In genomic region chr1:56970280-56970679, GRCh38 we compare ENCODE assay signal across 35 cellular contexts. TPM values are rescaled to one million over a fixed set of nuclear protein-coding genes. Genes with fewer than 3 reads are reported as not detected.
"Had no signal": no experiment of that assay in that cellular context is flagged by ENCODE, and none has a peak within 500 bp of the region (broad histone marks: within the 10 kb centered on the region; RNA-seq: fewer than 3 reads in every experiment).

No MANE protein-coding gene starts in this region.

- H3K36me3 ChIP-seq: esophagus squamous epithelium, gastrocnemius medialis, heart right ventricle, left ventricle myocardium inferior, lower lobe of right lung had no signal

- ATAC-seq: esophagus mucosa, gastrocnemius medialis, left colon, left lobe of liver, lower lobe of right lung, mucosa of descending colon had no signal

- H3K4me1 ChIP-seq: esophagus squamous epithelium, gastrocnemius medialis, heart right ventricle, left ventricle myocardium inferior, lower lobe of right lung had no signal

- H3K4me3 ChIP-seq: coronary artery, dorsolateral prefrontal cortex, esophagus squamous epithelium, gastrocnemius medialis, heart right ventricle, left ventricle myocardium inferior, lower lobe of right lung, mucosa of descending colon had no signal

- FAIRE-seq: colon, endometrium, islet of Langerhans, keratinocyte had no signal

- H3K9me3 ChIP-seq: esophagus squamous epithelium, gastrocnemius medialis, left ventricle myocardium inferior, lower lobe of right lung, mucosa of descending colon had no signal

- DNase-seq: dermis blood vessel endothelial cell; dorsolateral prefrontal cortex; effector CD4-positive, alpha-beta T cell; effector memory CD4-positive, alpha-beta T cell; endodermal cell; erythroblast; esophagus squamous epithelium; foreskin fibroblast; foreskin melanocyte; gastrocnemius medialis; glutamatergic neuron; head of caudate nucleus; heart right ventricle; hippocampal formation; left colon; left ventricle myocardium inferior; lower lobe of right lung; mesenchymal stem cell; mucosa of descending colon; naive B cell had no signal

- H3K27me3 ChIP-seq: esophagus squamous epithelium, gastrocnemius medialis had no signal

- H3K27ac ChIP-seq: coronary artery, dorsolateral prefrontal cortex, epithelial cell of prostate, esophagus squamous epithelium, gastrocnemius medialis, heart right ventricle, left ventricle myocardium inferior, lower lobe of right lung had no signal

RNA-seq across cellular contexts. Expression of gene C8B, which starts 4.5 kb away (rescaled TPM):
- total RNA-seq: dermis blood vessel endothelial cell, dorsolateral prefrontal cortex, endodermal cell, esophagus mucosa, glomerular endothelial cell, heart right ventricle, kidney epithelial cell, left colon, left ventricle myocardium inferior, lower leg skin, lung microvascular endothelial cell, mesenteric fat pad, mesothelial cell of epicardium, mucosa of descending colon, myocyte had no signal
- polyA plus RNA-seq: heart right ventricle had no signal
